36 cellular contexts compared by ENCODE assay signal in genomic region chr11:58913685-58914084, GRCh38. TPM values are rescaled to one million over a fixed set of nuclear protein-coding genes. Genes with fewer than 3 reads are reported as not detected.
"Had no signal": no experiment of that assay in that cellular context is flagged by ENCODE, and none has a peak within 500 bp of the region (broad histone marks: within the 10 kb centered on the region; RNA-seq: fewer than 3 reads in every experiment).

No MANE protein-coding gene starts in this region.

- H3K27me3 ChIP-seq: MG63 had no signal

- H3K4me3 ChIP-seq: MG63 had no signal

- H3K36me3 ChIP-seq: MG63 had no signal

- DNase-seq: Karpas-422, Kasumi-1, MG63, MM.1S, MV-4-11, NCI-H1048, NCI-H1092, NCI-H1092 treated with DMSO at 0.1 percent for 48 hours, NCI-H1105, NCI-H1105 treated with DMSO at 0.1 percent for 48 hours, NCI-H1417, NCI-H1417 treated with DMSO at 0.1 percent for 48 hours, NCI-H1436, NCI-H1436 treated with DMSO at 0.1 percent for 48 hours, NCI-H146, NCI-H1694, NCI-H1694 treated with DMSO at 0.1 percent for 48 hours, NCI-H187, NCI-H187 treated with DMSO at 0.1 percent for 48 hours, NCI-H1930, NCI-H2029, NCI-H2029 treated with DMSO at 0.1 percent for 48 hours, NCI-H2081, NCI-H2081 treated with DMSO at 0.1 percent for 48 hours, NCI-H2107, NCI-H2171, NCI-H2171 treated with DMSO at 0.1 percent for 48 hours, NCI-H2227 treated with DMSO at 0.1 percent for 48 hours, NCI-H226, NCI-H345, NCI-H446, NCI-H446 treated with DMSO at 0.1 percent for 48 hours, NCI-H510A, NCI-H510A treated with DMSO at 0.1 percent for 48 hours had no signal

RNA-seq across cellular contexts. Expression of gene GLYATL1, which starts 25.6 kb away (rescaled TPM):
- total RNA-seq: MCF 10A, NCI-H460 had no signal
